ENCODE assay signal across 15 cellular contexts in the genomic region with DNA sequence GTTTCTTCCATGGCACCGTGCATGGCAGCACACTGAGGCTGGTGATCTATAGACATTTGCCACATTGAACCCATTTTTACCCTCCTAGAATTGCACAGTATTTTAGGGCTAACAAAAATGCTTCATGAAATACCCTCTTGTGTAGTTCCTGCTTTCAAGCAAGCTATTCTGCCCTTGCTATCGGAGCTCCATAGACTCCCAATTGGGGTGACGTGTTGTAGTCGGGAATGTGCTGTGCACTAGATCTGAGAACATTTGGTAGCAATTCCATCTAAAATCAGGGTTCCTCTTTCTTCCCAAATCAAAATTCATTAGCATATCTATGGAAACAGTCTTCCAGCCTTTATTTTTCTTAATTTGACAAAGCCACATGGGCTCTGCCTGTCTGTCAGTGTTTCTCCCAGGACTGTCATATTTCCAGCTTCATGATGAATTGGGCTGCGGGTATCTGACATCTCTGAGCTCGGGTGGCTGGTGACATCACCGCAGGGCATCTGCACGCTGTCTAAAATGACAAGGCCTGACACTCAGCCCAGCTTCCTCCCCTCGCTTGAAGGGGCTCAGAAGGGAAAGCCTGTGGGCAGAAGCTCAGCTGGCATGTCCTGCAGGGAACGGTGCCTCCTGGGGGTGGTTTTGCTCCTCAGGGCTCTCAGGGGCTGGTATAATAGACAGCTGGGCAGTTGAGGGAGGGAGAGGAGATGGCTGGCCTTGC.
"Had no signal": no experiment of that assay in that cellular context is flagged by ENCODE, and none has a peak within 500 bp of the region (broad histone marks: within the 10 kb centered on the region; RNA-seq: fewer than 3 reads in every experiment).

No MANE protein-coding gene starts in this region.

- H3K27ac Mint-ChIP-seq: activated CD8-positive, alpha-beta T cell treated with anti-CD3 and anti-CD28 coated beads for 36 hours; activated naive CD8-positive, alpha-beta T cell treated with anti-CD3 and anti-CD28 coated beads, Interleukin-2, amount 50 U/mL, for 24 hours; dendritic cell treated with granulocyte-macrophage colony-stimulating factor and Interleukin-4, amounts not matched to agents 40 ng/mL and 50 ng/mL, for 4 days; memory B cell; nephron progenitor cell had no signal

- H3K9me3 ChIP-seq: ovary, uterus had no signal

- H3K4me3 Mint-ChIP-seq: activated CD8-positive, alpha-beta T cell treated with anti-CD3 and anti-CD28 coated beads for 36 hours; activated naive CD8-positive, alpha-beta T cell treated with anti-CD3 and anti-CD28 coated beads, Interleukin-2, amount 50 U/mL, for 24 hours; dendritic cell treated with granulocyte-macrophage colony-stimulating factor and Interleukin-4, amounts not matched to agents 40 ng/mL and 50 ng/mL, for 4 days; memory B cell; nephron progenitor cell had no signal

- H3K9me3 Mint-ChIP-seq: activated CD8-positive, alpha-beta T cell treated with anti-CD3 and anti-CD28 coated beads for 36 hours; activated naive CD8-positive, alpha-beta T cell treated with anti-CD3 and anti-CD28 coated beads, Interleukin-2, amount 50 U/mL, for 24 hours; dendritic cell treated with granulocyte-macrophage colony-stimulating factor and Interleukin-4, amounts not matched to agents 40 ng/mL and 50 ng/mL, for 4 days had no signal

- H3K36me3 ChIP-seq: ovary, uterus had no signal

- H3K27ac ChIP-seq: ovary, uterus, VCaP had no signal

- H3K4me1 ChIP-seq: uterus had no signal

- H3K27me3 ChIP-seq: ovary, uterus had no signal

- ATAC-seq: activated CD8-positive, alpha-beta T cell treated with anti-CD3 and anti-CD28 coated beads for 36 hours; activated naive CD8-positive, alpha-beta T cell treated with anti-CD3 and anti-CD28 coated beads, Interleukin-2, amount 50 U/mL, for 24 hours; left colon had no signal

- DNase-seq: activated CD8-positive, alpha-beta memory T cell treated with anti-CD3 and anti-CD28 coated beads, Interleukin-2, amount 50 U/mL, for 4 hours; activated CD8-positive, alpha-beta T cell treated with anti-CD3 and anti-CD28 coated beads for 36 hours; activated naive CD4-positive, alpha-beta T cell; activated naive CD8-positive, alpha-beta T cell treated with anti-CD3 and anti-CD28 coated beads, Interleukin-2, amount 50 U/mL, for 24 hours; central memory CD4-positive, alpha-beta T cell; erythroblast; left colon; nephron progenitor cell; ovary; small intestine; T-helper 1 cell; uterus had no signal

- H3K4me1 Mint-ChIP-seq: activated naive CD8-positive, alpha-beta T cell treated with anti-CD3 and anti-CD28 coated beads, Interleukin-2, amount 50 U/mL, for 24 hours; nephron progenitor cell had no signal

- H3K36me3 Mint-ChIP-seq: memory B cell had no signal

- H3K4me3 ChIP-seq: ovary, uterus had no signal
